Comparison of ENCODE assay signal across 1 cellular context in the genomic region with DNA sequence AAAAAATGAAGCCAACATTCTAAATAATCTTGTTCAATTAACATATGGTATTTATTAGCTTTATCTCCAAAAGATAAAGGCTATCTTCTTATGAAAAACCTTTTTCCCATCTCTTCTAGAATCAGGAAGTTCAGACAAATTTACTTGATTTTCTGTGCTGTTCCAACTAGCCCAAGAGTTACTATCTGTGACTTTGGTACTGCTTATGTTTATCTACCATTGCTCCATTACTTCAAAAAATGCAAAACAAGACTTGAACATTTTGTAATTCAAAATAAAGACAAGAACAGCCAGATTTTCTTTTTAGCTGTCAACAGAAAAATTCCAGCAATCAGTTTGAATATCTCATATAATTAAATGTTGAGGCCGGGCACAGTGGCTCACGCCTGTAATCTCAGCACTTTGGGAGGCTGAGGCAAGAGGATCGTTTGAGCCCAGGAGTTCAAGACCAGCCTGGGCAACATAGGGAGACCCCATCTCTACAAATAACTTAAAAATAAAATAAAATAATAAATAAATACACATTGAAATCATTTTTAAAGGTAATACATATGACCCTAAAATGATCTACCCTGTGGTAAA.
TF ChIP-seq lines count a peak whose summit lies in the region.

No MANE protein-coding gene starts in this region.

TF ChIP-seq in GM23338, 12 proteins besides CTCF, POLR2A, EP300 and RAD21 (continued from another document):
- TF ChIP-seq, protein P1, sequence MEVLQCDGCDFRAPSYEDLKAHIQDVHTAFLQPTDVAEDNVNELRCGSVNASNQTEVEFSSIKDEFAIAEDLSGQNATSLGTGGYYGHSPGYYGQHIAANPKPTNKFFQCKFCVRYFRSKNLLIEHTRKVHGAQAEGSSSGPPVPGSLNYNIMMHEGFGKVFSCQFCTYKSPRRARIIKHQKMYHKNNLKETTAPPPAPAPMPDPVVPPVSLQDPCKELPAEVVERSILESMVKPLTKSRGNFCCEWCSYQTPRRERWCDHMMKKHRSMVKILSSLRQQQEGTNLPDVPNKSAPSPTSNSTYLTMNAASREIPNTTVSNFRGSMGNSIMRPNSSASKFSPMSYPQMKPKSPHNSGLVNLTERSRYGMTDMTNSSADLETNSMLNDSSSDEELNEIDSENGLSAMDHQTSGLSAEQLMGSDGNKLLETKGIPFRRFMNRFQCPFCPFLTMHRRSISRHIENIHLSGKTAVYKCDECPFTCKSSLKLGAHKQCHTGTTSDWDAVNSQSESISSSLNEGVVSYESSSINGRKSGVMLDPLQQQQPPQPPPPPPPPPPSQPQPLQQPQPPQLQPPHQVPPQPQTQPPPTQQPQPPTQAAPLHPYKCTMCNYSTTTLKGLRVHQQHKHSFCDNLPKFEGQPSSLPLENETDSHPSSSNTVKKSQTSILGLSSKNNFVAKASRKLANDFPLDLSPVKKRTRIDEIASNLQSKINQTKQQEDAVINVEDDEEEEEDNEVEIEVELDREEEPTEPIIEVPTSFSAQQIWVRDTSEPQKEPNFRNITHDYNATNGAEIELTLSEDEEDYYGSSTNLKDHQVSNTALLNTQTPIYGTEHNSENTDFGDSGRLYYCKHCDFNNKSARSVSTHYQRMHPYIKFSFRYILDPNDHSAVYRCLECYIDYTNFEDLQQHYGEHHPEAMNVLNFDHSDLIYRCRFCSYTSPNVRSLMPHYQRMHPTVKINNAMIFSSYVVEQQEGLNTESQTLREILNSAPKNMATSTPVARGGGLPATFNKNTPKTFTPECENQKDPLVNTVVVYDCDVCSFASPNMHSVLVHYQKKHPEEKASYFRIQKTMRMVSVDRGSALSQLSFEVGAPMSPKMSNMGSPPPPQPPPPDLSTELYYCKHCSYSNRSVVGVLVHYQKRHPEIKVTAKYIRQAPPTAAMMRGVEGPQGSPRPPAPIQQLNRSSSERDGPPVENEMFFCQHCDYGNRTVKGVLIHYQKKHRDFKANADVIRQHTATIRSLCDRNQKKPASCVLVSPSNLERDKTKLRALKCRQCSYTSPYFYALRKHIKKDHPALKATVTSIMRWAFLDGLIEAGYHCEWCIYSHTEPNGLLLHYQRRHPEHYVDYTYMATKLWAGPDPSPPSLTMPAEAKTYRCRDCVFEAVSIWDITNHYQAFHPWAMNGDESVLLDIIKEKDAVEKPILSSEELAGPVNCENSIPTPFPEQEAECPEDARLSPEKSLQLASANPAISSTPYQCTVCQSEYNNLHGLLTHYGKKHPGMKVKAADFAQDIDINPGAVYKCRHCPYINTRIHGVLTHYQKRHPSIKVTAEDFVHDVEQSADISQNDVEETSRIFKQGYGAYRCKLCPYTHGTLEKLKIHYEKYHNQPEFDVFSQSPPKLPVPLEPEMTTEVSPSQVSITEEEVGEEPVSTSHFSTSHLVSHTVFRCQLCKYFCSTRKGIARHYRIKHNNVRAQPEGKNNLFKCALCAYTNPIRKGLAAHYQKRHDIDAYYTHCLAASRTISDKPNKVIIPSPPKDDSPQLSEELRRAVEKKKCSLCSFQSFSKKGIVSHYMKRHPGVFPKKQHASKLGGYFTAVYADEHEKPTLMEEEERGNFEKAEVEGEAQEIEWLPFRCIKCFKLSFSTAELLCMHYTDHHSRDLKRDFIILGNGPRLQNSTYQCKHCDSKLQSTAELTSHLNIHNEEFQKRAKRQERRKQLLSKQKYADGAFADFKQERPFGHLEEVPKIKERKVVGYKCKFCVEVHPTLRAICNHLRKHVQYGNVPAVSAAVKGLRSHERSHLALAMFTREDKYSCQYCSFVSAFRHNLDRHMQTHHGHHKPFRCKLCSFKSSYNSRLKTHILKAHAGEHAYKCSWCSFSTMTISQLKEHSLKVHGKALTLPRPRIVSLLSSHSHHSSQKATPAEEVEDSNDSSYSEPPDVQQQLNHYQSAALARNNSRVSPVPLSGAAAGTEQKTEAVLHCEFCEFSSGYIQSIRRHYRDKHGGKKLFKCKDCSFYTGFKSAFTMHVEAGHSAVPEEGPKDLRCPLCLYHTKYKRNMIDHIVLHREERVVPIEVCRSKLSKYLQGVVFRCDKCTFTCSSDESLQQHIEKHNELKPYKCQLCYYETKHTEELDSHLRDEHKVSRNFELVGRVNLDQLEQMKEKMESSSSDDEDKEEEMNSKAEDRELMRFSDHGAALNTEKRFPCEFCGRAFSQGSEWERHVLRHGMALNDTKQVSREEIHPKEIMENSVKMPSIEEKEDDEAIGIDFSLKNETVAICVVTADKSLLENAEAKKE (CRISPR knock-in tag; IDR thresholded peaks at IDR 0.05) = no peak
- no peak for TF ChIP-seq JUNB (IDR thresholded peaks at IDR 0.05; ENCODE audit: unreplicated experiment)
- TF ChIP-seq ZNF331 (CRISPR knock-in tag; IDR thresholded peaks at IDR 0.05; ENCODE audit: low read depth) = no peak
- TF ChIP-seq ZNF114 (CRISPR knock-in tag; IDR thresholded peaks at IDR 0.05) = no peak
- no peak for TF ChIP-seq EZH2 (IDR thresholded peaks at IDR 0.05; ENCODE audit: low read depth, unreplicated experiment)
- TF ChIP-seq POLR2AphosphoS5 (IDR thresholded peaks at IDR 0.05; ENCODE audit: low read depth) = no peak
- TF ChIP-seq NANOG (IDR thresholded peaks at IDR 0.05; ENCODE audit: borderline replicate concordance) = no peak
- TF ChIP-seq, protein P2, sequence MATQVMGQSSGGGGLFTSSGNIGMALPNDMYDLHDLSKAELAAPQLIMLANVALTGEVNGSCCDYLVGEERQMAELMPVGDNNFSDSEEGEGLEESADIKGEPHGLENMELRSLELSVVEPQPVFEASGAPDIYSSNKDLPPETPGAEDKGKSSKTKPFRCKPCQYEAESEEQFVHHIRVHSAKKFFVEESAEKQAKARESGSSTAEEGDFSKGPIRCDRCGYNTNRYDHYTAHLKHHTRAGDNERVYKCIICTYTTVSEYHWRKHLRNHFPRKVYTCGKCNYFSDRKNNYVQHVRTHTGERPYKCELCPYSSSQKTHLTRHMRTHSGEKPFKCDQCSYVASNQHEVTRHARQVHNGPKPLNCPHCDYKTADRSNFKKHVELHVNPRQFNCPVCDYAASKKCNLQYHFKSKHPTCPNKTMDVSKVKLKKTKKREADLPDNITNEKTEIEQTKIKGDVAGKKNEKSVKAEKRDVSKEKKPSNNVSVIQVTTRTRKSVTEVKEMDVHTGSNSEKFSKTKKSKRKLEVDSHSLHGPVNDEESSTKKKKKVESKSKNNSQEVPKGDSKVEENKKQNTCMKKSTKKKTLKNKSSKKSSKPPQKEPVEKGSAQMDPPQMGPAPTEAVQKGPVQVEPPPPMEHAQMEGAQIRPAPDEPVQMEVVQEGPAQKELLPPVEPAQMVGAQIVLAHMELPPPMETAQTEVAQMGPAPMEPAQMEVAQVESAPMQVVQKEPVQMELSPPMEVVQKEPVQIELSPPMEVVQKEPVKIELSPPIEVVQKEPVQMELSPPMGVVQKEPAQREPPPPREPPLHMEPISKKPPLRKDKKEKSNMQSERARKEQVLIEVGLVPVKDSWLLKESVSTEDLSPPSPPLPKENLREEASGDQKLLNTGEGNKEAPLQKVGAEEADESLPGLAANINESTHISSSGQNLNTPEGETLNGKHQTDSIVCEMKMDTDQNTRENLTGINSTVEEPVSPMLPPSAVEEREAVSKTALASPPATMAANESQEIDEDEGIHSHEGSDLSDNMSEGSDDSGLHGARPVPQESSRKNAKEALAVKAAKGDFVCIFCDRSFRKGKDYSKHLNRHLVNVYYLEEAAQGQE (IDR thresholded peaks at IDR 0.05; ENCODE audit: unreplicated experiment) = no peak
- TF ChIP-seq, protein P3, sequence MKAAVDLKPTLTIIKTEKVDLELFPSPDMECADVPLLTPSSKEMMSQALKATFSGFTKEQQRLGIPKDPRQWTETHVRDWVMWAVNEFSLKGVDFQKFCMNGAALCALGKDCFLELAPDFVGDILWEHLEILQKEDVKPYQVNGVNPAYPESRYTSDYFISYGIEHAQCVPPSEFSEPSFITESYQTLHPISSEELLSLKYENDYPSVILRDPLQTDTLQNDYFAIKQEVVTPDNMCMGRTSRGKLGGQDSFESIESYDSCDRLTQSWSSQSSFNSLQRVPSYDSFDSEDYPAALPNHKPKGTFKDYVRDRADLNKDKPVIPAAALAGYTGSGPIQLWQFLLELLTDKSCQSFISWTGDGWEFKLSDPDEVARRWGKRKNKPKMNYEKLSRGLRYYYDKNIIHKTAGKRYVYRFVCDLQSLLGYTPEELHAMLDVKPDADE (IDR thresholded peaks at IDR 0.05) = no peak
